ENCODE assay signal across 39 cellular contexts in genomic region chr21:42083361-42083690, GRCh38. TPM values are rescaled to one million over a fixed set of nuclear protein-coding genes. Genes with fewer than 3 reads are reported as not detected.
"Had no signal": no experiment of that assay in that cellular context is flagged by ENCODE, and none has a peak within 500 bp of the region (broad histone marks: within the 10 kb centered on the region; RNA-seq: fewer than 3 reads in every experiment).

No MANE protein-coding gene starts in this region.

- DNase-seq: activated CD4-positive, alpha-beta T cell treated with anti-CD3 and anti-CD28 coated beads for 1 hour; activated CD4-positive, alpha-beta T cell treated with anti-CD3 and anti-CD28 coated beads, Interleukin-2, amount 10 ng/mL, durations not matched to agents 24 days and 14 days; activated CD4-positive, alpha-beta T cell treated with anti-CD3 and anti-CD28 coated beads, Interleukin-2, amount 50 U/mL, for 48 hours; activated CD4-positive, CD25-positive, alpha-beta regulatory T cell; activated CD8-positive, alpha-beta memory T cell treated with anti-CD3 and anti-CD28 coated beads for 24 hours; activated CD8-positive, alpha-beta memory T cell treated with anti-CD3 and anti-CD28 coated beads, Interleukin-2, amount 10 ng/mL, durations not matched to agents 7 days and 5 days; activated CD8-positive, alpha-beta memory T cell treated with anti-CD3 and anti-CD28 coated beads, Interleukin-2, amount 50 U/mL, for 48 hours; activated gamma-delta T cell; activated naive CD4-positive, alpha-beta T cell treated with Interleukin-2 at 50 U/mL for 16 hours; activated naive CD8-positive, alpha-beta T cell treated with anti-CD3 and anti-CD28 coated beads, Interleukin-2, amount 50 U/mL, for 24 hours; activated T-cell treated with anti-CD3 and anti-CD28 coated beads, Interleukin-2, amount 50 U/mL, for 72 hours; anterior cingulate cortex; brain microvascular endothelial cell; central memory CD4-positive, alpha-beta T cell; Kasumi-1; KG1; MG63; NCI-H1048; NCI-H1105 treated with DMSO at 0.1 percent for 48 hours; NCI-H1436; NCI-H1694; NCI-H1930; NCI-H2081 treated with DMSO at 0.1 percent for 48 hours; NCI-H226; NCI-H446 treated with DMSO at 0.1 percent for 48 hours; NCI-H524; NCI-H69; NCI-H82; SIG-M5; SW 1271; T-helper 1 cell; T1000; WERI-Rb-1 had no signal

- ATAC-seq: activated CD8-positive, alpha-beta memory T cell treated with anti-CD3 and anti-CD28 coated beads, Interleukin-2, amount 10 ng/mL, durations not matched to agents 7 days and 5 days; activated naive CD8-positive, alpha-beta T cell treated with anti-CD3 and anti-CD28 coated beads, Interleukin-2, amount 50 U/mL, for 24 hours; activated T-cell treated with anti-CD3 and anti-CD28 coated beads, Interleukin-2, amount 50 U/mL, for 72 hours; Panc1; SK-N-SH treated with all-trans-retinoic acid at 6 μM for 48 hours had no signal

- H3K4me3 Mint-ChIP-seq: activated CD4-positive, alpha-beta T cell treated with anti-CD3 and anti-CD28 coated beads, Interleukin-2, amount 10 ng/mL, durations not matched to agents 24 days and 14 days; activated CD8-positive, alpha-beta memory T cell treated with anti-CD3 and anti-CD28 coated beads, Interleukin-2, amount 10 ng/mL, durations not matched to agents 7 days and 5 days; activated naive CD8-positive, alpha-beta T cell; activated naive CD8-positive, alpha-beta T cell treated with anti-CD3 and anti-CD28 coated beads, Interleukin-2, amount 50 U/mL, for 24 hours; activated T-cell treated with anti-CD3 and anti-CD28 coated beads, Interleukin-2, amount 50 U/mL, for 72 hours had no signal

- H3K27ac Mint-ChIP-seq: activated CD4-positive, alpha-beta T cell treated with anti-CD3 and anti-CD28 coated beads, Interleukin-2, amount 10 ng/mL, durations not matched to agents 24 days and 14 days; activated CD8-positive, alpha-beta memory T cell treated with anti-CD3 and anti-CD28 coated beads, Interleukin-2, amount 10 ng/mL, durations not matched to agents 7 days and 5 days; activated naive CD8-positive, alpha-beta T cell; activated naive CD8-positive, alpha-beta T cell treated with anti-CD3 and anti-CD28 coated beads, Interleukin-2, amount 50 U/mL, for 24 hours; activated T-cell treated with anti-CD3 and anti-CD28 coated beads, Interleukin-2, amount 50 U/mL, for 72 hours; activated T-helper 2 cell treated with anti-CD3 and anti-CD28 coated beads, Interferon-gamma antibody, Interleukin-2, Interleukin-4, amounts not matched to agents 10 μg/mL and 5 μg/mL and 100 μg/mL, durations not matched to agents 14 hours and 24 hours and 36 hours had no signal

- H3K27me3 Mint-ChIP-seq: activated CD4-positive, alpha-beta T cell treated with anti-CD3 and anti-CD28 coated beads, Interleukin-2, amount 10 ng/mL, durations not matched to agents 24 days and 14 days; activated CD8-positive, alpha-beta memory T cell treated with anti-CD3 and anti-CD28 coated beads, Interleukin-2, amount 10 ng/mL, durations not matched to agents 7 days and 5 days; activated naive CD8-positive, alpha-beta T cell; activated naive CD8-positive, alpha-beta T cell treated with anti-CD3 and anti-CD28 coated beads, Interleukin-2, amount 50 U/mL, for 24 hours had no signal

- H3K27me3 ChIP-seq: brain microvascular endothelial cell, MG63 had no signal

- H3K4me3 ChIP-seq: MG63 had no signal

- H3K36me3 ChIP-seq: brain microvascular endothelial cell, MG63, WERI-Rb-1 had no signal

- H3K9me3 ChIP-seq: MG63 had no signal

- H3K9me3 Mint-ChIP-seq: activated CD4-positive, alpha-beta T cell treated with anti-CD3 and anti-CD28 coated beads, Interleukin-2, amount 10 ng/mL, durations not matched to agents 24 days and 14 days; activated naive CD8-positive, alpha-beta T cell treated with anti-CD3 and anti-CD28 coated beads, Interleukin-2, amount 50 U/mL, for 24 hours; activated T-cell treated with anti-CD3 and anti-CD28 coated beads, Interleukin-2, amount 50 U/mL, for 72 hours; activated T-helper 2 cell treated with anti-CD3 and anti-CD28 coated beads, Interferon-gamma antibody, Interleukin-2, Interleukin-4, amounts not matched to agents 10 μg/mL and 5 μg/mL and 100 μg/mL, durations not matched to agents 14 hours and 24 hours and 36 hours had no signal

- H3K4me1 Mint-ChIP-seq: activated CD4-positive, alpha-beta T cell treated with anti-CD3 and anti-CD28 coated beads, Interleukin-2, amount 10 ng/mL, durations not matched to agents 24 days and 14 days had no signal

- H3K36me3 Mint-ChIP-seq: activated CD8-positive, alpha-beta memory T cell treated with anti-CD3 and anti-CD28 coated beads, Interleukin-2, amount 10 ng/mL, durations not matched to agents 7 days and 5 days; activated naive CD8-positive, alpha-beta T cell had no signal

- H3K27ac ChIP-seq: brain microvascular endothelial cell, WERI-Rb-1 had no signal

RNA-seq across cellular contexts. Expression of gene UMODL1, which starts 12.2 kb away (rescaled TPM):
- total RNA-seq: activated CD4-positive, alpha-beta T cell treated with anti-CD3 and anti-CD28 coated beads, Interleukin-2, amount 10 ng/mL, durations not matched to agents 24 days and 14 days; activated T-helper 2 cell treated with anti-CD3 and anti-CD28 coated beads, Interferon-gamma antibody, Interleukin-2, Interleukin-4, amounts not matched to agents 10 μg/mL and 5 μg/mL and 100 μg/mL, durations not matched to agents 14 hours and 24 hours and 36 hours; RPMI7951; SK-MEL-5 had no signal
